ENCODE assay signal across 8 cellular contexts in genomic region chr2:62196278-62196901, GRCh38. TPM values are rescaled to one million over a fixed set of nuclear protein-coding genes. Genes with fewer than 3 reads are reported as not detected.
DNase-seq lines count a peak whose midpoint lies in the region; ATAC-seq and TF ChIP-seq lines count a peak whose summit lies in the region.

No MANE protein-coding gene starts in this region.

- H3K27me3 Mint-ChIP-seq in activated naive CD4-positive, alpha-beta T cell treated with anti-CD3 and anti-CD28 coated beads, Interleukin-2, amount 10 ng/mL, durations not matched to agents 7 days and 5 days = peaks cover 10% of the 10 kb centered on the region

- peak overlapping the region; percentile 72 for H3K9ac ChIP-seq in rectal smooth muscle tissue (ENCODE audit: low read length)

- intact Hi-C loops in heart right ventricle (cut with DNase I) = loop anchor here in 9 of 10 donors (2.0 to 10.0 kb wide), 14 partner anchors 88 to 662 kb away; partner anchors contain the start of gene XPO1 (in 1 of the 9)

- peak in 1 of 9 donors; percentile 8 for TF ChIP-seq CTCF in heart right ventricle (IDR thresholded peaks at IDR 0.05)

- H3K4me1 Mint-ChIP-seq in activated naive CD4-positive, alpha-beta T cell treated with anti-CD3 and anti-CD28 coated beads, Interleukin-2, amount 10 ng/mL, durations not matched to agents 7 days and 5 days = peaks cover 44% of the 10 kb centered on the region

- 0% methylated on average over 47 to 63 of the region's 63 CpGs for WGBS in heart right ventricle, 2 donors

- ATAC-seq in HG03039 (IDR thresholded peaks at IDR 0.05; ENCODE audit: unreplicated experiment) (peak; percentile 27), heart right ventricle (peak; percentile 37 to 74 (median 52))

- H3K27me3 ChIP-seq in heart right ventricle (no peaks in the 10 kb centered on the region), rectal smooth muscle tissue (ENCODE audit: control insufficient read depth, insufficient read depth, low read length) (no peaks in the 10 kb centered on the region)

- H3K36me3 ChIP-seq in heart right ventricle (no peaks in the 10 kb centered on the region), rectal smooth muscle tissue (ENCODE audit: control insufficient read depth, insufficient read depth, low read length) (no peaks in the 10 kb centered on the region)

- H3K4me3 Mint-ChIP-seq in activated naive CD4-positive, alpha-beta T cell treated with anti-CD3 and anti-CD28 coated beads, Interleukin-2, amount 10 ng/mL, durations not matched to agents 7 days and 5 days = peak overlapping the region; percentile 92

- H3K4me3 ChIP-seq in heart right ventricle (peak overlapping the region; percentile 62 to 99 (median 92)), rectal smooth muscle tissue (ENCODE audit: low read length) (peak overlapping the region; percentile 81)

- H3K27ac ChIP-seq in heart right ventricle (peak overlapping the region; percentile 91 to 97 (median 95)), rectal smooth muscle tissue (ENCODE audit: low read depth, low read length) (peak overlapping the region; percentile 92)

- CTCF ChIA-PET in activated naive CD4-positive, alpha-beta T cell treated with anti-CD3 and anti-CD28 coated beads, Interleukin-2, amount 10 ng/mL, durations not matched to agents 7 days and 5 days (lab: Charles Lee) = no interaction called here

- DNase-seq in NCI-H1417 (lab: John Stamatoyannopoulos, UW) (peak in 2 of 3 experiments; percentile 48 to 83), NCI-H1417 treated with DMSO at 0.1 percent for 48 hours (lab: John Stamatoyannopoulos, UW) (no peak), RPMI8226 (peak; percentile 53), heart right ventricle (peak; percentile 49 to 61), NCI-H1436 treated with DMSO at 0.1 percent for 48 hours (lab: John Stamatoyannopoulos, UW) (no peak)
- peak; percentile 81 for DNase-seq in activated naive CD4-positive, alpha-beta T cell treated with anti-CD3 and anti-CD28 coated beads, Interleukin-2, amount 10 ng/mL, durations not matched to agents 7 days and 5 days

- H3K9me3 Mint-ChIP-seq in activated naive CD4-positive, alpha-beta T cell treated with anti-CD3 and anti-CD28 coated beads, Interleukin-2, amount 10 ng/mL, durations not matched to agents 7 days and 5 days = no peaks in the 10 kb centered on the region

- H3K27ac Mint-ChIP-seq in activated naive CD4-positive, alpha-beta T cell treated with anti-CD3 and anti-CD28 coated beads, Interleukin-2, amount 10 ng/mL, durations not matched to agents 7 days and 5 days = peak overlapping the region; percentile 96

- no peaks in the 10 kb centered on the region for H3K9me3 ChIP-seq in heart right ventricle

- H3K4me1 ChIP-seq in heart right ventricle (peaks cover 0 to 56% (median 46%) of the 10 kb centered on the region in 9 donors), rectal smooth muscle tissue (ENCODE audit: control insufficient read depth, insufficient read depth, low read length) (peaks cover 3% of the 10 kb centered on the region)

- H3K36me3 Mint-ChIP-seq in activated naive CD4-positive, alpha-beta T cell treated with anti-CD3 and anti-CD28 coated beads, Interleukin-2, amount 10 ng/mL, durations not matched to agents 7 days and 5 days = peaks cover 15% of the 10 kb centered on the region

RNA-seq across cellular contexts. Expression of gene B3GNT2, which starts 0.5 kb away (rescaled TPM):
- 10 to 100 TPM; 11.8 to 33.5 (median 18.1) TPM for total RNA-seq in heart right ventricle
- polyA plus RNA-seq in heart right ventricle = 10 to 100 TPM; 10.4 to 10.8 TPM

Comparison
In these comparisons a context has a peak if more than half of its experiments do, and no peak if none do; other contexts are left out.
1. DNase-seq: peak in NCI-H1417 (2 of 3), RPMI8226 (single experiment), activated naive CD4-positive, alpha-beta T cell treated with anti-CD3 and anti-CD28 coated beads, Interleukin-2, amount 10 ng/mL, durations not matched to agents 7 days and 5 days (single experiment) and heart right ventricle (2 of 2); none in NCI-H1417 treated with DMSO at 0.1 percent for 48 hours (single experiment) and NCI-H1436 treated with DMSO at 0.1 percent for 48 hours (single experiment).